15 cellular contexts compared by ENCODE assay signal in the genomic region with DNA sequence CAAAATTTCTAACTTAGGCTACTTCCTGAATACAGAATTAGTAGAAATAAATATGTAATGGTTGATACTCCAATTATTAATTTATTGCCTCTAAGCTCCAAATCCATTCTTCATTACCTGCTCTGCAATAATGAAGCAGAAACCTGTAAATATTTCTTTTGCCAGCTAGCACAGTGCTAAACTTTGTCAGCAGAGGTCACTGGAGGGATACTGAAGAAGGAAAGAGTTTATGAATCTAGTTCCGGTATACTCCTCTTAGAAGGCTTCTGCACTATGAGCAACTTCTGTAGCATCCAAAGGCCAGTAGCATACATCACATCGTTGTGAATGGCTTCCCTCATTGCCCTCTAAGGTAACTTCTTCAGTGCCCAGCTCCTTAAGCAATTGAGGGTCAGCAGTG.
DNase-seq lines count a peak whose midpoint lies in the region; ATAC-seq and TF ChIP-seq lines count a peak whose summit lies in the region.
"Had no signal": no experiment of that assay in that cellular context is flagged by ENCODE, and none has a peak within 500 bp of the region (broad histone marks: within the 10 kb centered on the region; RNA-seq: fewer than 3 reads in every experiment).

No MANE protein-coding gene starts in this region.

- H3K4me3 ChIP-seq in GM12865 (ENCODE audit: low read depth, low read length) (no peak overlapping the region), HAP-1 (no peak overlapping the region)
- H3K4me3 ChIP-seq: left ventricle myocardium inferior, PC-9 had no signal

- TF ChIP-seq CTCF in GM12865 (IDR thresholded peaks at IDR 0.05; ENCODE audit: insufficient read depth, low read depth, low read length, missing control alignments) = peak; percentile 8

- ATAC-seq in HG02642 (IDR thresholded peaks at IDR 0.05; ENCODE audit: poor library complexity, unreplicated experiment) = no peak
- ATAC-seq in HG02970 (IDR thresholded peaks at IDR 0.05; ENCODE audit: low FRiP score, unreplicated experiment) = no peak

- in situ Hi-C loops in ACHN (cut with HindIII; ENCODE audit: low pct_ligation_motif_present, low pct_unique_long_range_greater_than_20kb, low sequenced_read_pairs) (no loop called here), HAP-1 (cut with MboI; ENCODE audit: low sequenced_read_pairs) (no loop called here)

- DNase-seq in ACHN (peak; percentile 3), GM12865 (ENCODE audit: low read depth) (no peak), NCI-H774 (lab: John Stamatoyannopoulos, UW) (peak; percentile 7), dedifferentiated amniotic fluid mesenchymal stem cell (ENCODE audit: extremely low spot score) (peak; percentile 19), HAP-1 (ENCODE audit: low spot score in 2 of 2) (no peak), HCEC 1CT (no peak)
- DNase-seq: activated CD4-positive, alpha-beta T cell treated with anti-CD3 and anti-CD28 coated beads for 48 hours; activated gamma-delta T cell; CD4-positive, alpha-beta memory T cell; cerebellar nuclear complex; left ventricle myocardium inferior; PC-9; stimulated activated CD4-positive, alpha-beta T cell treated with anti-CD3 and anti-CD28 coated beads, Interleukin-1b, Interleukin-23, amount 100 ng/mL, for 48 hours had no signal

- no peaks in the 10 kb centered on the region for H3K36me3 ChIP-seq in HAP-1 (replicated peaks)
- H3K36me3 ChIP-seq: left ventricle myocardium inferior had no signal

- H3K27me3 ChIP-seq in HAP-1 (ENCODE audit: low read depth) = no peaks in the 10 kb centered on the region

- H3K9me3 ChIP-seq in HAP-1 = no peaks in the 10 kb centered on the region

- H3K4me1 ChIP-seq in HAP-1 = no peaks in the 10 kb centered on the region
- H3K4me1 ChIP-seq: left ventricle myocardium inferior had no signal

Comparison
In these comparisons a context has a peak if more than half of its experiments do, and no peak if none do; other contexts are left out.
1. DNase-seq: peak in ACHN (single experiment), NCI-H774 (single experiment) and dedifferentiated amniotic fluid mesenchymal stem cell (single experiment); none in GM12865 (single experiment), HAP-1 (0 of 2) and HCEC 1CT (single experiment).